ENCODE assay signal across 8 cellular contexts in genomic region chr2:78979380-78980238, GRCh38. TPM values are rescaled to one million over a fixed set of nuclear protein-coding genes. Genes with fewer than 3 reads are reported as not detected.
DNase-seq lines count a peak whose midpoint lies in the region; ATAC-seq and TF ChIP-seq lines count a peak whose summit lies in the region.

No MANE protein-coding gene starts in this region.

- 28 to 32% methylated on average over 9 of the region's 9 CpGs for WGBS in heart right ventricle, 2 donors

- H3K4me3 ChIP-seq in heart right ventricle (no peak overlapping the region), right atrium auricular region (no peak overlapping the region), choroid plexus epithelial cell (ENCODE audit: low read depth, low read length) (no peak overlapping the region)

- no peak overlapping the region for H3K27ac ChIP-seq in heart right ventricle
- no peak overlapping the region for H3K27ac ChIP-seq in right atrium auricular region

- H3K36me3 Mint-ChIP-seq in neural crest cell (ENCODE audit: low read depth) (no peaks in the 10 kb centered on the region), immature natural killer cell (no peaks in the 10 kb centered on the region)

- DNase-seq in heart right ventricle (no peak), right atrium auricular region (ENCODE audit: low spot score) (no peak), NCI-H82 (lab: John Stamatoyannopoulos, UW) (peak; percentile 86), choroid plexus epithelial cell (ENCODE audit: low read depth) (peak; percentile 22), neural crest cell (ENCODE audit: low read depth, low spot score) (peak; percentile 85), immature natural killer cell (no peak), cortex of kidney (lab: John Stamatoyannopoulos, UW) (no peak)

- H3K27ac Mint-ChIP-seq in neural crest cell (ENCODE audit: unreplicated experiment) (no peak overlapping the region), immature natural killer cell (no peak overlapping the region)

- TF ChIP-seq CTCF in heart right ventricle (IDR thresholded peaks at IDR 0.05) (peak in 7 of 9 donors; percentile 33 to 63 (median 52)), right atrium auricular region (IDR thresholded peaks at IDR 0.05) (peak in 1 of 2 donors; percentile 46), choroid plexus epithelial cell (conservative IDR thresholded peaks at IDR 0.05; ENCODE audit: low read depth, low read length) (peak; percentile 68), neural crest cell (conservative IDR thresholded peaks at IDR 0.05) (peak; percentile 97)

- H3K9me3 ChIP-seq in heart right ventricle (no peaks in the 10 kb centered on the region), right atrium auricular region (no peaks in the 10 kb centered on the region)

- H3K36me3 ChIP-seq in heart right ventricle = no peaks in the 10 kb centered on the region
- no peaks in the 10 kb centered on the region for H3K36me3 ChIP-seq in right atrium auricular region

- intact Hi-C loops in heart right ventricle (cut with DNase I) = no loop called here

- H3K9me3 Mint-ChIP-seq in neural crest cell (no peaks in the 10 kb centered on the region), immature natural killer cell (peaks cover 1 to 26% (median 10%) of the 10 kb centered on the region in 6 donors)

- H3K4me1 ChIP-seq in heart right ventricle (peaks cover 0 to 4% (median 0%) of the 10 kb centered on the region in 9 donors), right atrium auricular region (no peaks in the 10 kb centered on the region)

- no peak for ATAC-seq in heart right ventricle
- ATAC-seq in HG02885 (IDR thresholded peaks at IDR 0.05; ENCODE audit: poor library complexity, unreplicated experiment) = peak; percentile 38

- H3K4me1 Mint-ChIP-seq in neural crest cell (peaks cover 7% of the 10 kb centered on the region), immature natural killer cell (no peaks in the 10 kb centered on the region)

- peaks cover 0 to 30% (median 3%) of the 10 kb centered on the region in 7 donors for H3K27me3 ChIP-seq in heart right ventricle
- H3K27me3 ChIP-seq in right atrium auricular region = peaks cover 0 to 3% of the 10 kb centered on the region in 2 donors

- H3K27me3 Mint-ChIP-seq in neural crest cell (ENCODE audit: low read depth) (no peaks in the 10 kb centered on the region), immature natural killer cell (ENCODE audit: low read depth in 3 of 3) (no peaks in the 10 kb centered on the region)

- H3K4me3 Mint-ChIP-seq in neural crest cell (no peak overlapping the region), immature natural killer cell (no peak overlapping the region)

RNA-seq across cellular contexts. Expression of gene REG3G, which starts 45.9 kb away (rescaled TPM):
- total RNA-seq in heart right ventricle (under 1 TPM in 1 of 10 donors, not detected in 9; 0.35 TPM), right atrium auricular region (not detected), neural crest cell (not detected in 2 replicates)
- polyA plus RNA-seq in heart right ventricle (under 1 TPM in 1 of 2 donors, not detected in 1; 0.06 TPM), immature natural killer cell (not detected)

Comparison
In these comparisons a context has a peak if more than half of its experiments do, and no peak if none do; other contexts are left out.
1. DNase-seq: peak in NCI-H82 (single experiment), choroid plexus epithelial cell (single experiment) and neural crest cell (single experiment); none in heart right ventricle (0 of 2), right atrium auricular region (single experiment), immature natural killer cell (0 of 3) and cortex of kidney (single experiment).